In genomic region chr4:109044446-109044845, GRCh38 we compare ENCODE assay signal across 25 cellular contexts.
DNase-seq lines count a peak whose midpoint lies in the region; ATAC-seq and TF ChIP-seq lines count a peak whose summit lies in the region.
"Had no signal": no experiment of that assay in that cellular context is flagged by ENCODE, and none has a peak within 500 bp of the region (broad histone marks: within the 10 kb centered on the region; RNA-seq: fewer than 3 reads in every experiment).

No MANE protein-coding gene starts in this region.

- H3F3A ChIP-seq in Loucy (ENCODE audit: low read depth) = no peaks in the 10 kb centered on the region

- peaks cover 6% of the 10 kb centered on the region for H3K4me1 ChIP-seq in Loucy (ENCODE audit: insufficient read depth, low read length, poor library complexity, severe bottlenecking)

- TF ChIP-seq CTCF in Loucy (conservative IDR thresholded peaks at IDR 0.05; ENCODE audit: low read length) = no peak

- H2AFZ ChIP-seq in Loucy (ENCODE audit: low read length) = peak overlapping the region; percentile 30; the same call in 1 of the 2 replicates

- H3K27me3 ChIP-seq in Loucy (ENCODE audit: insufficient read depth, low read length, poor library complexity, severe bottlenecking) = no peaks in the 10 kb centered on the region
- H3K27me3 ChIP-seq: MG63 had no signal

- no peaks in the 10 kb centered on the region for H3K79me2 ChIP-seq in Loucy (ENCODE audit: insufficient read depth, low read length)

- DNase-seq in HT-29 (ENCODE audit: low spot score) (peak; percentile 3), OCI-M1 (lab: John Stamatoyannopoulos, UW) (peak; percentile 89), iris pigment epithelial cell (ENCODE audit: low read depth) (peak; percentile 73), globus pallidus (ENCODE audit: low spot score) (no peak), HCEC 1CT (no peak)
- DNase-seq: AML-193; C1 segment of cervical spinal cord; CD8-positive, alpha-beta T cell; DMS 273 treated with DMSO at 0.1 percent for 48 hours; DMS79; EL; GDM1; Kasumi-1; MG63; NCI-H1105 treated with DMSO at 0.1 percent for 48 hours; NCI-H146; NCI-H1930; NCI-H2107; NCI-H524; NCI-H774; SHP77 had no signal

- H3K4me3 ChIP-seq in Loucy (ENCODE audit: low read length, poor library complexity, severe bottlenecking) = no peak overlapping the region
- H3K4me3 ChIP-seq: GM12878, MG63 had no signal

- no peak overlapping the region for H3K9ac ChIP-seq in Loucy (ENCODE audit: low read depth, low read length, poor library complexity, severe bottlenecking)

- H3K9me3 ChIP-seq in Loucy (ENCODE audit: insufficient read depth, low read depth, low read length) = no peaks in the 10 kb centered on the region
- H3K9me3 ChIP-seq: MG63 had no signal

- no peaks in the 10 kb centered on the region for H3K36me3 ChIP-seq in Loucy (ENCODE audit: insufficient read depth, low read length)
- H3K36me3 ChIP-seq: MG63 had no signal

- H3K9me2 ChIP-seq in Loucy (replicated peaks; ENCODE audit: low read depth, low read length) = no peaks in the 10 kb centered on the region

- no peaks in the 10 kb centered on the region for H4K20me1 ChIP-seq in Loucy (ENCODE audit: insufficient read depth, low read length, poor library complexity, severe bottlenecking)

- no peak for ATAC-seq in HG03342 (IDR thresholded peaks at IDR 0.05; ENCODE audit: unreplicated experiment)
- ATAC-seq: CD8-positive, alpha-beta T cell; GM12878; Panc1 had no signal

- H3K4me2 ChIP-seq in Loucy (ENCODE audit: low read depth, low read length, poor library complexity, severe bottlenecking) = no peak overlapping the region

Comparison
In these comparisons a context has a peak if more than half of its experiments do, and no peak if none do; other contexts are left out.
1. DNase-seq: peak in HT-29 (single experiment), OCI-M1 (single experiment) and iris pigment epithelial cell (single experiment); none in globus pallidus (single experiment) and HCEC 1CT (single experiment).